ENCODE assay signal across 16 cellular contexts in genomic region chr2:237742191-237742590, GRCh38. TPM values are rescaled to one million over a fixed set of nuclear protein-coding genes. Genes with fewer than 3 reads are reported as not detected.
DNase-seq lines count a peak whose midpoint lies in the region; ATAC-seq and TF ChIP-seq lines count a peak whose summit lies in the region.
"Had no signal": no experiment of that assay in that cellular context is flagged by ENCODE, and none has a peak within 500 bp of the region (broad histone marks: within the 10 kb centered on the region; RNA-seq: fewer than 3 reads in every experiment).

No MANE protein-coding gene starts in this region.

- H3K4me2 ChIP-seq in IMR-90 (ENCODE audit: low read depth, low read length) = no peak overlapping the region

- H4K91ac ChIP-seq in IMR-90 (ENCODE audit: insufficient read depth, low read depth, low read length) = no peak overlapping the region

- peaks cover 58% of the 10 kb centered on the region for H4K20me1 ChIP-seq in IMR-90 (ENCODE audit: insufficient read depth, low read length)

- H4K5ac ChIP-seq in IMR-90 (ENCODE audit: low read depth, low read length) = no peak overlapping the region

- DNase-seq in CD8-positive, alpha-beta T cell = no peak
- DNase-seq in IMR-90 = no peak
- no peak for DNase-seq in esophagus muscularis mucosa (ENCODE audit: extremely low spot score)
- no peak for DNase-seq in psoas muscle
- no peak for DNase-seq in activated gamma-delta T cell (lab: John Stamatoyannopoulos, UW)
- no peak for DNase-seq in stimulated activated naive CD4-positive, alpha-beta T cell (lab: John Stamatoyannopoulos, UW)
- no peak for DNase-seq in NCI-H187 (lab: John Stamatoyannopoulos, UW)
- DNase-seq: foreskin fibroblast; GF-D8; Karpas-422; NCI-H1694; NCI-H526; retina; stimulated activated CD4-positive, alpha-beta T cell treated with anti-CD3 and anti-CD28 coated beads, Interleukin-4, amount 100 ng/mL, for 24 hours; stimulated activated naive CD4-positive, alpha-beta T cell treated with Interleukin-2 at 50 U/mL for 16 hours; T-helper 9 cell had no signal

- peaks cover 6% of the 10 kb centered on the region for H3K4me1 ChIP-seq in CD8-positive, alpha-beta T cell (ENCODE audit: insufficient read depth, low read length)
- H3K4me1 ChIP-seq in IMR-90 (ENCODE audit: control insufficient read depth, insufficient read depth, low read length) = peaks cover 22% of the 10 kb centered on the region
- H3K4me1 ChIP-seq in esophagus muscularis mucosa = peaks cover 81 to 95% (median 90%) of the 10 kb centered on the region in 4 donors
- peaks cover 73% of the 10 kb centered on the region for H3K4me1 ChIP-seq in psoas muscle

- H2BK120ac ChIP-seq in IMR-90 (ENCODE audit: low read depth, low read length) = no peak overlapping the region

- H2AK5ac ChIP-seq in IMR-90 (ENCODE audit: low read depth, low read length) = no peak overlapping the region

- no peak overlapping the region for H2BK20ac ChIP-seq in IMR-90 (ENCODE audit: low read depth, low read length)

- H3K23ac ChIP-seq in IMR-90 (ENCODE audit: low read depth, low read length) = no peak overlapping the region

- TF ChIP-seq POLR2A in IMR-90 (IDR thresholded peaks at IDR 0.05; ENCODE audit: low read depth, low read length) (0 out of 2 replicates have a peak, but pooled peaks have one; percentile 18), esophagus muscularis mucosa (IDR thresholded peaks at IDR 0.05; ENCODE audit: low read depth) (no peak)

- H3K4me1 Mint-ChIP-seq in CD8-positive, alpha-beta T cell (ENCODE audit: low read depth) = peaks cover 56% of the 10 kb centered on the region

- H3K27me3 Mint-ChIP-seq in CD8-positive, alpha-beta T cell (ENCODE audit: low read depth) = no peaks in the 10 kb centered on the region

- peaks cover 49 to 87% of the 10 kb centered on the region in 2 experiments for H3K79me1 ChIP-seq in IMR-90 (ENCODE audit: low read depth in 1 of 2, low read length in 2 of 2)

- H3K27me3 ChIP-seq in CD8-positive, alpha-beta T cell (ENCODE audit: insufficient read depth, low read length) = no peaks in the 10 kb centered on the region
- H3K27me3 ChIP-seq in IMR-90 (ENCODE audit: control insufficient read depth, insufficient read depth, low read length) (no peaks in the 10 kb centered on the region), esophagus muscularis mucosa (no peaks in the 10 kb centered on the region), psoas muscle (ENCODE audit: insufficient read depth in 3 of 3, low read length in 2 of 3) (no peaks in the 10 kb centered on the region)

- no TSS peak for BruUV-seq in IMR-90 (replicated peaks; lab: Mats Ljungman, UMichigan)

- H3K36me3 Mint-ChIP-seq in CD8-positive, alpha-beta T cell = peaks cover 40% of the 10 kb centered on the region

- no peak overlapping the region for H2AK9ac ChIP-seq in IMR-90 (replicated peaks; ENCODE audit: low read depth, low read length, poor library complexity)

- H3K9me3 ChIP-seq in CD8-positive, alpha-beta T cell (ENCODE audit: low read length) = no peaks in the 10 kb centered on the region
- H3K9me3 ChIP-seq in IMR-90 (ENCODE audit: control insufficient read depth, insufficient read depth, low read length) (no peaks in the 10 kb centered on the region), esophagus muscularis mucosa (no peaks in the 10 kb centered on the region), psoas muscle (no peaks in the 10 kb centered on the region)

- H3K9me3 Mint-ChIP-seq in CD8-positive, alpha-beta T cell = no peaks in the 10 kb centered on the region

- POLR2A ChIA-PET in CD8-positive, alpha-beta T cell (lab: Charles Lee) = no interaction called here
- POLR2A ChIA-PET in IMR-90 (lab: Charles Lee; ENCODE audit: unreplicated experiment) = interaction anchor here (0.7 kb wide), 1 partner anchor 8 kb away, joined by 4 read pairs; no protein-coding TSS in a partner anchor

- no peak overlapping the region for H2BK15ac ChIP-seq in IMR-90 (ENCODE audit: low read depth, low read length)

- no peak overlapping the region for H3K14ac ChIP-seq in IMR-90 (replicated peaks; ENCODE audit: low read depth, low read length)

- peak overlapping the region; percentile 90 for H3K27ac Mint-ChIP-seq in CD8-positive, alpha-beta T cell

- H2AFZ ChIP-seq in IMR-90 (replicated peaks; ENCODE audit: low read length, poor library complexity) = no peak overlapping the region

- no peak overlapping the region for H3K4ac ChIP-seq in IMR-90 (ENCODE audit: low read depth, low read length)

- no peak overlapping the region for H3K4me3 Mint-ChIP-seq in CD8-positive, alpha-beta T cell

- dilution Hi-C loops in IMR-90 (cut with HindIII; ENCODE audit: low sequenced_read_pairs, unreplicated experiment) = no loop called here

- no peak for TF ChIP-seq EP300 in esophagus muscularis mucosa (IDR thresholded peaks at IDR 0.05)

- ATAC-seq in CD8-positive, alpha-beta T cell = no peak
- no peak for ATAC-seq in IMR-90 (ENCODE audit: low read depth)
- no peak for ATAC-seq in psoas muscle

- no peak overlapping the region for H3K9ac ChIP-seq in IMR-90 (ENCODE audit: low read depth, low read length)

- TF ChIP-seq CTCF in CD8-positive, alpha-beta T cell (IDR thresholded peaks at IDR 0.05) = no peak
- no peak for TF ChIP-seq CTCF in IMR-90 (conservative IDR thresholded peaks at IDR 0.05; ENCODE audit: low read depth, low read length)
- no peak for TF ChIP-seq CTCF in esophagus muscularis mucosa (IDR thresholded peaks at IDR 0.05)
- no peak for TF ChIP-seq CTCF in psoas muscle (IDR thresholded peaks at IDR 0.05)

- H2BK5ac ChIP-seq in IMR-90 (ENCODE audit: low read depth, low read length, poor library complexity, severe bottlenecking) = no peak overlapping the region

- 100% methylated on average over 2 of the region's 12 CpGs; no CpG with 5 or more reads in 1 of the 2 experiments for WGBS in IMR-90 (ENCODE audit: extremely low coverage in 2 of 2, insufficient read length in 1 of 2), 2 experiments
- 86% methylated on average over 12 of the region's 12 CpGs for WGBS in esophagus muscularis mucosa
- 61 to 93% (median 76%) methylated on average over 12 of the region's 12 CpGs for WGBS in psoas muscle, 3 donors

- no peak overlapping the region for H3K56ac ChIP-seq in IMR-90 (ENCODE audit: extremely low read depth, insufficient read depth, low read length)

- H3K18ac ChIP-seq in IMR-90 (ENCODE audit: low read depth, low read length) = no peak overlapping the region

- TF ChIP-seq RAD21 in IMR-90 (IDR thresholded peaks at IDR 0.05; ENCODE audit: low read length) = no peak

- H4K8ac ChIP-seq in IMR-90 (ENCODE audit: low read depth in 2 of 2, low read length in 2 of 2) = no peak overlapping the region

- intact Hi-C loops in CD8-positive, alpha-beta T cell (cut with DNase I, micrococcal nuclease) = loop anchor here in 1 of 2 experiments (5.0 kb wide), 1 partner anchor 40 kb away; no protein-coding TSS in a partner anchor
- intact Hi-C loops in IMR-90 (cut with micrococcal nuclease) = loop anchor here (5.0 to 10.0 kb wide), 2 partner anchors 140 to 647 kb away; no protein-coding TSS in a partner anchor
- intact Hi-C loops in esophagus muscularis mucosa (cut with DNase I) = loop anchor here (10.0 kb wide), 2 partner anchors 227 to 627 kb away; no protein-coding TSS in a partner anchor
- intact Hi-C loops in psoas muscle (cut with DNase I) = loop anchor here in 1 of 2 donors (5.0 to 10.0 kb wide), 2 partner anchors 160 to 227 kb away; no protein-coding TSS in a partner anchor

- peaks cover 30% of the 10 kb centered on the region for H3K9me1 ChIP-seq in IMR-90 (ENCODE audit: insufficient read depth, low read length)

- in situ Hi-C loops in IMR-90 (cut with MboI; ENCODE audit: low sequenced_read_pairs) = loop anchor here (5.0 to 25.0 kb wide), 4 partner anchors 70 to 630 kb away; partner anchors contain the start of gene RAB17

- no peak overlapping the region for H3K4me3 ChIP-seq in CD8-positive, alpha-beta T cell (ENCODE audit: low read depth, low read length)
- H3K4me3 ChIP-seq in IMR-90 (ENCODE audit: insufficient read depth, low read depth, low read length) (no peak overlapping the region), esophagus muscularis mucosa (no peak overlapping the region), psoas muscle (no peak overlapping the region)

- CTCF ChIA-PET in CD8-positive, alpha-beta T cell (lab: Charles Lee) = interaction anchor here (0.7 to 11.9 kb wide), 2 partner anchors 64 to 70 kb away, joined by 3 to 399 read pairs; no protein-coding TSS in a partner anchor
- CTCF ChIA-PET in IMR-90 (lab: Yijun Ruan, JAX) = interaction anchor here (0.7 kb wide), 1 partner anchor 681 kb away, joined by 3 read pairs; no protein-coding TSS in a partner anchor

- H3K27ac ChIP-seq in CD8-positive, alpha-beta T cell (ENCODE audit: low read depth, low read length) = no peak overlapping the region
- no peak overlapping the region for H3K27ac ChIP-seq in IMR-90 (ENCODE audit: insufficient read depth, low read length)
- H3K27ac ChIP-seq in esophagus muscularis mucosa (replicated peaks in 1 of 4) = peak overlapping the region; percentile 72 to 86 (median 85)
- peak overlapping the region; percentile 59 for H3K27ac ChIP-seq in psoas muscle

- H3K36me3 ChIP-seq in CD8-positive, alpha-beta T cell (ENCODE audit: insufficient read depth, low read length) = peaks cover 11% of the 10 kb centered on the region
- peaks cover 10% of the 10 kb centered on the region for H3K36me3 ChIP-seq in IMR-90 (ENCODE audit: control insufficient read depth, insufficient read depth, low read length)
- H3K36me3 ChIP-seq in esophagus muscularis mucosa = peaks cover 0 to 20% (median 8%) of the 10 kb centered on the region in 4 donors
- peaks cover 3 to 14% of the 10 kb centered on the region in 2 donors for H3K36me3 ChIP-seq in psoas muscle (ENCODE audit: insufficient read depth in 1 of 2, low read depth in 1 of 2)

TF ChIP-seq in IMR-90, 13 proteins besides CTCF, POLR2A, EP300 and RAD21 (continues in another document):
- TF ChIP-seq RCOR1 (IDR thresholded peaks at IDR 0.05; ENCODE audit: insufficient replicate concordance, low read length) (no peak), MAFK (IDR thresholded peaks at IDR 0.05; ENCODE audit: low read depth, low read length) (no peak), SMC3 (IDR thresholded peaks at IDR 0.05; ENCODE audit: low read depth, low read length) (no peak), NFE2L2 (IDR thresholded peaks at IDR 0.05; ENCODE audit: low read depth, low read length) (no peak), CEBPB (IDR thresholded peaks at IDR 0.05; ENCODE audit: low read depth, low read length) (no peak)

RNA-seq across cellular contexts. Expression of gene RBM44, which starts 56.4 kb away (rescaled TPM):
- total RNA-seq in CD8-positive, alpha-beta T cell = 1 to 10 TPM; 1.0 to 1.2 TPM
- total RNA-seq in IMR-90 (2012; rRNA removed) (0.18 and 0.28 TPM in 2 replicates), esophagus muscularis mucosa (under 1 TPM; 0.42 to 0.99 (median 0.61) TPM), psoas muscle (under 1 TPM; 0.17 to 0.58 (median 0.38) TPM)
- polyA plus RNA-seq in IMR-90 (2012; rRNA removed) (0.14 TPM in 2 replicates), psoas muscle (under 1 TPM; 0.06 to 0.39 (median 0.14) TPM)
- not detected in 2 replicates for polyA plus RNA-seq in IMR-90 (2012; cell fraction: cytosol; rRNA removed)
- polyA plus RNA-seq in IMR-90 (2012; cell fraction: nucleus; rRNA removed; ENCODE audit: low replicate concordance) = 0.04 and 0.73 TPM in 2 replicates

Comparison
In these comparisons a context has a peak if more than half of its experiments do, and no peak if none do; other contexts are left out.
1. H3K27ac ChIP-seq: peak in esophagus muscularis mucosa (4 of 4) and psoas muscle (single experiment); none in CD8-positive, alpha-beta T cell (single experiment) and IMR-90 (single experiment).